In genomic region chr12:117334098-117334497, GRCh38 we compare ENCODE assay signal across 22 cellular contexts. TPM values are rescaled to one million over a fixed set of nuclear protein-coding genes. Genes with fewer than 3 reads are reported as not detected.
"Had no signal": no experiment of that assay in that cellular context is flagged by ENCODE, and none has a peak within 500 bp of the region (broad histone marks: within the 10 kb centered on the region; RNA-seq: fewer than 3 reads in every experiment).

No MANE protein-coding gene starts in this region.

- H3K27ac Mint-ChIP-seq: activated CD4-positive, alpha-beta memory T cell treated with anti-CD3 and anti-CD28 coated beads, Interleukin-2, amount 10 ng/mL, durations not matched to agents 7 days and 5 days; activated CD4-positive, alpha-beta T cell treated with anti-CD3 and anti-CD28 coated beads, Interleukin-2, amount 10 ng/mL, durations not matched to agents 24 days and 14 days; activated naive CD8-positive, alpha-beta T cell treated with anti-CD3 and anti-CD28 coated beads, Interleukin-2, amount 50 U/mL, for 24 hours; dendritic cell treated with granulocyte-macrophage colony-stimulating factor and Interleukin-4, amounts not matched to agents 40 ng/mL and 50 ng/mL, for 4 days had no signal

- H3K36me3 ChIP-seq: cardiac muscle cell, sigmoid colon, uterus had no signal

- H3K4me3 ChIP-seq: cardiac muscle cell, mucosa of descending colon, uterus had no signal

- H3K9me3 ChIP-seq: mucosa of descending colon, sigmoid colon, uterus had no signal

- H3K4me1 Mint-ChIP-seq: activated CD4-positive, alpha-beta memory T cell treated with anti-CD3 and anti-CD28 coated beads, Interleukin-2, amount 10 ng/mL, durations not matched to agents 7 days and 5 days; activated CD4-positive, alpha-beta T cell treated with anti-CD3 and anti-CD28 coated beads, Interleukin-2, amount 10 ng/mL, durations not matched to agents 24 days and 14 days; activated naive CD8-positive, alpha-beta T cell treated with anti-CD3 and anti-CD28 coated beads, Interleukin-2, amount 50 U/mL, for 24 hours had no signal

- H3K27me3 ChIP-seq: cardiac muscle cell had no signal

- H3K36me3 Mint-ChIP-seq: stimulated activated naive B cell treated with anti-CD40 and anti-IgM and Interleukin-4, amounts not matched to agents 10 μg/mL and 1 μg/mL and 100 μg/mL, for 72 hours had no signal

- H3K4me3 Mint-ChIP-seq: activated CD4-positive, alpha-beta memory T cell treated with anti-CD3 and anti-CD28 coated beads, Interleukin-2, amount 10 ng/mL, durations not matched to agents 7 days and 5 days; activated CD4-positive, alpha-beta T cell treated with anti-CD3 and anti-CD28 coated beads, Interleukin-2, amount 10 ng/mL, durations not matched to agents 24 days and 14 days; activated naive CD8-positive, alpha-beta T cell treated with anti-CD3 and anti-CD28 coated beads, Interleukin-2, amount 50 U/mL, for 24 hours; dendritic cell treated with granulocyte-macrophage colony-stimulating factor and Interleukin-4, amounts not matched to agents 40 ng/mL and 50 ng/mL, for 4 days; stimulated activated naive B cell treated with anti-CD40 and anti-IgM and Interleukin-4, amounts not matched to agents 10 μg/mL and 1 μg/mL and 100 μg/mL, for 72 hours had no signal

- H3K9me3 Mint-ChIP-seq: activated CD4-positive, alpha-beta memory T cell treated with anti-CD3 and anti-CD28 coated beads, Interleukin-2, amount 10 ng/mL, durations not matched to agents 7 days and 5 days; activated CD4-positive, alpha-beta T cell treated with anti-CD3 and anti-CD28 coated beads, Interleukin-2, amount 10 ng/mL, durations not matched to agents 24 days and 14 days; activated naive CD8-positive, alpha-beta T cell treated with anti-CD3 and anti-CD28 coated beads, Interleukin-2, amount 50 U/mL, for 24 hours; dendritic cell treated with granulocyte-macrophage colony-stimulating factor and Interleukin-4, amounts not matched to agents 40 ng/mL and 50 ng/mL, for 4 days had no signal

- H3K27ac ChIP-seq: cardiac muscle cell, sigmoid colon, uterus had no signal

- H3K4me1 ChIP-seq: uterus had no signal

- DNase-seq: activated CD4-positive, alpha-beta memory T cell treated with anti-CD3 and anti-CD28 coated beads, Interleukin-2, amount 10 ng/mL, durations not matched to agents 7 days and 5 days; activated CD4-positive, alpha-beta T cell treated with anti-CD3 and anti-CD28 coated beads, Interleukin-2, amount 10 ng/mL, durations not matched to agents 24 days and 14 days; activated gamma-delta T cell; activated naive CD4-positive, alpha-beta T cell treated with anti-CD3 and anti-CD28 coated beads, Interleukin-2, amount 50 U/mL, for 16 hours; activated naive CD8-positive, alpha-beta T cell treated with anti-CD3 and anti-CD28 coated beads, Interleukin-2, amount 50 U/mL, for 24 hours; effector CD4-positive, alpha-beta T cell; erythroblast; foreskin melanocyte; mesenchymal stem cell; mucosa of descending colon; occipital lobe; sigmoid colon; stimulated activated CD4-positive, alpha-beta T cell treated with anti-CD3 and anti-CD28 coated beads, Interleukin-2, amount 100 ng/mL, for 48 hours; stimulated activated CD8-positive, alpha-beta memory T cell treated with anti-CD3 and anti-CD28 coated beads, Interleukin-4, amount 100 ng/mL, for 48 hours; stimulated activated naive B cell treated with anti-CD40 and anti-IgM and Interleukin-4, amounts not matched to agents 10 μg/mL and 1 μg/mL and 100 μg/mL, for 72 hours; T-helper 2 cell; trophoblast cell; uterus had no signal

RNA-seq across cellular contexts. Expression of gene NOS1, which starts 27.3 kb away (rescaled TPM):
- total RNA-seq: activated CD4-positive, alpha-beta memory T cell treated with anti-CD3 and anti-CD28 coated beads, Interleukin-2, amount 10 ng/mL, durations not matched to agents 7 days and 5 days; activated CD4-positive, alpha-beta T cell treated with anti-CD3 and anti-CD28 coated beads, Interleukin-2, amount 10 ng/mL, durations not matched to agents 24 days and 14 days; cardiac muscle cell; chondrocyte had no signal
- polyA plus RNA-seq: cardiac muscle cell, neural cell had no signal
